8 cellular contexts compared by ENCODE assay signal in the genomic region with DNA sequence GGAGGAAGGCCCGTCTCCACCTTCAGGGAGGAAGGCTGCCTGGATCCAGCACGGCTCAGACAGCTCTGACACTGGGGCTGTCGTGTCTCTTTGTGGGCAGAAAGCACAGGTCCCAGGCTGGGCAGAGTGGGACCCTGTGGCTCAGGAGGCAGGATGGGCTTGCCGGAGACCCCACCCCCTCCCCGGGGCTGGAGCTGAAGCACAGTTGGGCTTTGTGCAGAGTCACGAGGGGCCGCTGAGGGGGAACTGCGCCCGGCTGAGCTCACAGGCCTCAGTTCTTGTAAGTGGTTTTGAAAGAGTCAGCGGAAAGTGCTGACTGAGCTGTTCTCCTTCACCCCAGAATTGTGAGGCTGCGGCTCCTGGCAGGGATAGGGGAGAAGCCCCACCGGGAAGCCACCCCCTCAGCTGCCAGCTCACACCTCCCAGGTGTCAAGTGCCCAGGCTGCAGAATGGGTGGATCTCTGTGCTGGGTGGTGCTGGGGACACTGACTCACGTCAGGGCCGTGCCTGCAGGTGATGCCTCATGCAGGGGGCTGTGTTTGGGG. TPM values are rescaled to one million over a fixed set of nuclear protein-coding genes. Genes with fewer than 3 reads are reported as not detected.
DNase-seq lines count a peak whose midpoint lies in the region; ATAC-seq and TF ChIP-seq lines count a peak whose summit lies in the region.

No MANE protein-coding gene starts in this region.

- H4K8ac ChIP-seq in trophoblast cell (ENCODE audit: low read depth, low read length) = no peak overlapping the region

- no peaks in the 10 kb centered on the region for H3K36me3 Mint-ChIP-seq in activated CD4-positive, alpha-beta memory T cell treated with anti-CD3 and anti-CD28 coated beads for 36 hours

- H2BK5ac ChIP-seq in trophoblast cell (ENCODE audit: low read depth, low read length, poor library complexity) = no peak overlapping the region

- no peak for TF ChIP-seq CTCF in foreskin keratinocyte (conservative IDR thresholded peaks at IDR 0.05)

- H3K27me3 Mint-ChIP-seq in activated CD4-positive, alpha-beta memory T cell treated with anti-CD3 and anti-CD28 coated beads for 36 hours = peaks cover 5% of the 10 kb centered on the region

- H3K9ac ChIP-seq in trophoblast cell (ENCODE audit: low read length) = no peak overlapping the region

- H3K4me3 Mint-ChIP-seq in activated CD4-positive, alpha-beta memory T cell treated with anti-CD3 and anti-CD28 coated beads for 36 hours = no peak overlapping the region

- H3K4ac ChIP-seq in trophoblast cell (ENCODE audit: low read depth, low read length) = no peak overlapping the region

- no peak overlapping the region for H3K4me3 ChIP-seq in trophoblast cell (ENCODE audit: low read depth, low read length)

- intact Hi-C loops in activated CD4-positive, alpha-beta memory T cell treated with anti-CD3 and anti-CD28 coated beads for 36 hours (cut with micrococcal nuclease) = no loop called here
- intact Hi-C loops in posterior vena cava (cut with DNase I) = no loop called here

- whole genome bisulfite sequencing in trophoblast cell (ENCODE audit: extremely low coverage, insufficient coverage, insufficient read length) = no CpG with 5 or more reads among the region's 14 CpGs

- no peak overlapping the region for H2AK5ac ChIP-seq in trophoblast cell (ENCODE audit: low read length)

- no peak overlapping the region for H3K23ac ChIP-seq in trophoblast cell (ENCODE audit: low read length)

- peak overlapping the region; percentile 72 for H3K27ac Mint-ChIP-seq in activated CD4-positive, alpha-beta memory T cell treated with anti-CD3 and anti-CD28 coated beads for 36 hours

- no peak overlapping the region for H4K91ac ChIP-seq in trophoblast cell (ENCODE audit: low read depth, low read length)

- H3K4me2 ChIP-seq in trophoblast cell (ENCODE audit: low read length) = no peak overlapping the region

- H3K36me3 ChIP-seq in trophoblast cell (ENCODE audit: control insufficient read depth in 1 of 2, insufficient read depth in 2 of 2, low read length in 2 of 2) = no peaks in the 10 kb centered on the region

- H4K12ac ChIP-seq in trophoblast cell (ENCODE audit: low read depth, low read length) = no peak overlapping the region

- H2AFZ ChIP-seq in trophoblast cell (ENCODE audit: insufficient read depth, low read length, poor library complexity) = no peak overlapping the region

- no peak overlapping the region for H2BK120ac ChIP-seq in trophoblast cell (ENCODE audit: insufficient read depth, low read length, poor library complexity)

- no peaks in the 10 kb centered on the region for H3K79me2 ChIP-seq in trophoblast cell (ENCODE audit: control insufficient read depth, insufficient read depth, low read length, poor library complexity)

- H3K4me1 Mint-ChIP-seq in activated CD4-positive, alpha-beta memory T cell treated with anti-CD3 and anti-CD28 coated beads for 36 hours (ENCODE audit: low read depth) = peaks cover 23% of the 10 kb centered on the region

- H3K14ac ChIP-seq in trophoblast cell (ENCODE audit: low read length) = no peak overlapping the region

- peaks cover 2% of the 10 kb centered on the region for H3K9me3 ChIP-seq in trophoblast cell (ENCODE audit: insufficient read depth, low read depth, low read length)

- H3K27me3 ChIP-seq in foreskin keratinocyte (no peaks in the 10 kb centered on the region), trophoblast cell (ENCODE audit: insufficient read depth, low read length) (no peaks in the 10 kb centered on the region)

- H3K9me3 Mint-ChIP-seq in activated CD4-positive, alpha-beta memory T cell treated with anti-CD3 and anti-CD28 coated beads for 36 hours = no peaks in the 10 kb centered on the region

- POLR2A ChIA-PET in activated CD4-positive, alpha-beta memory T cell treated with anti-CD3 and anti-CD28 coated beads for 36 hours (lab: Charles Lee) = interaction anchor here (1.1 kb wide), 1 partner anchor 50 kb away, joined by 3 read pairs; no protein-coding TSS in a partner anchor

- H3K4me1 ChIP-seq in foreskin keratinocyte (peaks cover 19% of the 10 kb centered on the region), trophoblast cell (ENCODE audit: control insufficient read depth in 1 of 2, insufficient read depth in 2 of 2, low read length in 2 of 2) (peaks cover 5 to 18% of the 10 kb centered on the region in 2 experiments)

- ATAC-seq in HG03432 (IDR thresholded peaks at IDR 0.05; ENCODE audit: unreplicated experiment) = peak; percentile 54
- ATAC-seq in foreskin keratinocyte = peak; percentile 57
- no peak for ATAC-seq in HG03045 (IDR thresholded peaks at IDR 0.05; ENCODE audit: unreplicated experiment)

- H2BK12ac ChIP-seq in trophoblast cell (ENCODE audit: low read length) = no peak overlapping the region

- DNase-seq in activated CD4-positive, alpha-beta memory T cell treated with anti-CD3 and anti-CD28 coated beads for 36 hours = peak; percentile 74
- DNase-seq in foreskin keratinocyte (no peak), posterior vena cava (ENCODE audit: low spot score) (peak; percentile 87), 8988T (no peak), SW480 (ENCODE audit: low spot score) (no peak), trophoblast cell (no peak)

- H3K79me1 ChIP-seq in trophoblast cell (ENCODE audit: low read length) = no peaks in the 10 kb centered on the region

- H3K18ac ChIP-seq in trophoblast cell (ENCODE audit: low read length) = no peak overlapping the region

- H3K27ac ChIP-seq in foreskin keratinocyte (no peak overlapping the region), trophoblast cell (ENCODE audit: low read depth, low read length) (no peak overlapping the region)

- CTCF ChIA-PET in activated CD4-positive, alpha-beta memory T cell treated with anti-CD3 and anti-CD28 coated beads for 36 hours (lab: Charles Lee) = interaction anchor here (0.8 to 1.3 kb wide), 2 partner anchors 9 to 53 kb away, joined by 3 to 5 read pairs; no protein-coding TSS in a partner anchor

RNA-seq across cellular contexts. Expression of gene SMOX, which starts 12.2 kb away (rescaled TPM):
- 10 to 100 TPM in 1 of 2 experiments, 1 to 10 TPM in 1; 7.9 to 11.6 TPM for total RNA-seq in activated CD4-positive, alpha-beta memory T cell treated with anti-CD3 and anti-CD28 coated beads for 36 hours
- total RNA-seq in foreskin keratinocyte (4.8 and 8.3 TPM in 2 replicates), posterior vena cava (1 to 10 TPM; 4.3 to 6.8 TPM)
- 5.4 and 7.7 TPM in 2 replicates for polyA plus RNA-seq in foreskin keratinocyte
- polyA plus RNA-seq in trophoblast cell (2013) = 33.1 and 36.6 TPM in 2 replicates

Comparison
In these comparisons a context has a peak if more than half of its experiments do, and no peak if none do; other contexts are left out.
1. DNase-seq: peak in activated CD4-positive, alpha-beta memory T cell treated with anti-CD3 and anti-CD28 coated beads for 36 hours (single experiment) and posterior vena cava (single experiment); none in foreskin keratinocyte (0 of 2), 8988T (single experiment), SW480 (single experiment) and trophoblast cell (0 of 2).